Comparison of ENCODE assay signal across 28 cellular contexts in the genomic region with DNA sequence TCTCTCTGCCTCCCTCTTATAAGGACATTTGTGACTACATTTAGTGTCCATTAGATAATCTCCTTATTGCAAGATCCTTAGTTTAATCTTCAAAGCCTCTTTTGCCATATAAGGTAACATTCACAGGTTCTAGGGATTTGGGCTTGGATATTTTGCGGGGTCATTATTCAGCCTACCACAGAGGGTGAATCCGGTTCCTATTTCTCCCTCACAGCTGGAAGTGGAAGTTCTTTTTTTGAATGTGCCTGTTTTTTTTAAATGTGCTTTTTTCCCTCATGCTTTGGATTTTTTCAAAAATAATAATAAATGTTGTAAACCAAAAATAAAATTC. TPM values are rescaled to one million over a fixed set of nuclear protein-coding genes. Genes with fewer than 3 reads are reported as not detected.
"Had no signal": no experiment of that assay in that cellular context is flagged by ENCODE, and none has a peak within 500 bp of the region (broad histone marks: within the 10 kb centered on the region; RNA-seq: fewer than 3 reads in every experiment).

No MANE protein-coding gene starts in this region.

- ATAC-seq: activated CD4-positive, CD25-positive, alpha-beta regulatory T cell treated with anti-CD3 and anti-CD28 coated beads, Interleukin-2, amount 50 U/mL, for 24 hours; activated naive CD4-positive, alpha-beta T cell treated with anti-CD3 and anti-CD28 coated beads, Interleukin-2, amount 50 U/mL, for 72 hours; activated T-cell treated with anti-CD3 and anti-CD28 coated beads, Interleukin-2, amount 50 U/mL, for 4 hours; activated T-helper 17 cell treated with anti-CD3 and anti-CD28 coated beads, Interleukin-2, amount 50 U/mL, for 72 hours; left colon; naive thymus-derived CD4-positive, alpha-beta T cell; right cardiac atrium had no signal

- H3K36me3 ChIP-seq: colonic mucosa, esophagus squamous epithelium, tibial nerve had no signal

- H3K27ac ChIP-seq: colonic mucosa, epithelial cell of prostate, esophagus squamous epithelium, tibial nerve, VCaP had no signal

- H3K27me3 Mint-ChIP-seq: activated CD4-positive, alpha-beta memory T cell treated with anti-CD3 and anti-CD28 coated beads, Interleukin-2, amount 10 ng/mL, durations not matched to agents 7 days and 5 days; activated T-helper 17 cell treated with anti-CD3 and anti-CD28 coated beads, Interleukin-2, amount 50 U/mL, for 72 hours had no signal

- H3K9me3 Mint-ChIP-seq: activated T-cell treated with anti-CD3 and anti-CD28 coated beads, Interleukin-2, amount 50 U/mL, for 4 hours had no signal

- H3K4me3 ChIP-seq: body of pancreas, colonic mucosa, esophagus squamous epithelium, tibial nerve had no signal

- H3K27me3 ChIP-seq: body of pancreas, colonic mucosa, esophagus squamous epithelium, tibial nerve had no signal

- H3K4me1 ChIP-seq: colonic mucosa, esophagus squamous epithelium, tibial nerve had no signal

- H3K36me3 Mint-ChIP-seq: immature natural killer cell, memory B cell had no signal

- DNase-seq: activated CD4-positive, alpha-beta memory T cell treated with anti-CD3 and anti-CD28 coated beads, Interleukin-2, amount 10 ng/mL, durations not matched to agents 7 days and 5 days; activated CD4-positive, alpha-beta T cell treated with anti-CD3 and anti-CD28 coated beads, Interleukin-2, amount 10 ng/mL, durations not matched to agents 24 days and 14 days; activated naive CD4-positive, alpha-beta T cell; activated T-cell treated with anti-CD3 and anti-CD28 coated beads, Interleukin-2, amount 50 U/mL, for 4 hours; anterior cingulate cortex; colonic mucosa; effector CD8-positive, alpha-beta T cell; esophagus squamous epithelium; foreskin melanocyte; immature natural killer cell; kidney; left colon; midbrain; naive thymus-derived CD4-positive, alpha-beta T cell; posterior cingulate gyrus; right cardiac atrium; stimulated activated CD4-positive, alpha-beta T cell treated with anti-CD3 and anti-CD28 coated beads, Interleukin-2, amount 100 ng/mL, for 48 hours; stimulated activated naive CD4-positive, alpha-beta T cell treated with Interleukin-2 at 50 U/mL for 16 hours; T-helper 1 cell had no signal

- H3K27ac Mint-ChIP-seq: activated CD4-positive, alpha-beta memory T cell treated with anti-CD3 and anti-CD28 coated beads, Interleukin-2, amount 10 ng/mL, durations not matched to agents 7 days and 5 days; activated CD4-positive, alpha-beta T cell treated with anti-CD3 and anti-CD28 coated beads, Interleukin-2, amount 10 ng/mL, durations not matched to agents 24 days and 14 days; activated naive CD4-positive, alpha-beta T cell treated with anti-CD3 and anti-CD28 coated beads, Interleukin-2, amount 50 U/mL, for 72 hours; activated T-helper 17 cell treated with anti-CD3 and anti-CD28 coated beads, Interleukin-2, amount 50 U/mL, for 72 hours; immature natural killer cell; memory B cell; naive thymus-derived CD4-positive, alpha-beta T cell had no signal

- H3K9me3 ChIP-seq: body of pancreas, colonic mucosa had no signal

- H3K4me1 Mint-ChIP-seq: activated CD4-positive, alpha-beta memory T cell treated with anti-CD3 and anti-CD28 coated beads, Interleukin-2, amount 10 ng/mL, durations not matched to agents 7 days and 5 days; activated CD4-positive, alpha-beta T cell treated with anti-CD3 and anti-CD28 coated beads, Interleukin-2, amount 10 ng/mL, durations not matched to agents 24 days and 14 days; activated T-helper 17 cell treated with anti-CD3 and anti-CD28 coated beads, Interleukin-2, amount 50 U/mL, for 72 hours; immature natural killer cell; memory B cell; naive thymus-derived CD4-positive, alpha-beta T cell had no signal

- H3K4me3 Mint-ChIP-seq: activated CD4-positive, alpha-beta memory T cell treated with anti-CD3 and anti-CD28 coated beads, Interleukin-2, amount 10 ng/mL, durations not matched to agents 7 days and 5 days; activated CD4-positive, alpha-beta T cell treated with anti-CD3 and anti-CD28 coated beads, Interleukin-2, amount 10 ng/mL, durations not matched to agents 24 days and 14 days; activated T-cell treated with anti-CD3 and anti-CD28 coated beads, Interleukin-2, amount 50 U/mL, for 4 hours; activated T-helper 17 cell treated with anti-CD3 and anti-CD28 coated beads, Interleukin-2, amount 50 U/mL, for 72 hours; immature natural killer cell; memory B cell; naive thymus-derived CD4-positive, alpha-beta T cell; neural crest cell had no signal

RNA-seq across cellular contexts. Expression of a gene that starts 47.1 kb away (rescaled TPM):
- total RNA-seq: activated CD4-positive, alpha-beta T cell treated with anti-CD3 and anti-CD28 coated beads, Interleukin-2, amount 10 ng/mL, durations not matched to agents 24 days and 14 days had no signal
- polyA plus RNA-seq: immature natural killer cell had no signal
